In genomic region chrX:31608651-31609050, GRCh38 we compare ENCODE assay signal across 13 cellular contexts.
DNase-seq lines count a peak whose midpoint lies in the region; ATAC-seq and TF ChIP-seq lines count a peak whose summit lies in the region.
"Had no signal": no experiment of that assay in that cellular context is flagged by ENCODE, and none has a peak within 500 bp of the region (broad histone marks: within the 10 kb centered on the region; RNA-seq: fewer than 3 reads in every experiment).

No MANE protein-coding gene starts in this region.

- WGBS in mammary epithelial cell (ENCODE audit: low coverage, missing lambda C conversion rate) = 86% methylated on average over 2 of the region's 2 CpGs

- H3K9me3 ChIP-seq in mammary epithelial cell (replicated peaks; ENCODE audit: insufficient read depth, low read length) = no peaks in the 10 kb centered on the region
- H3K9me3 ChIP-seq: BE2C had no signal

- intact Hi-C loops in mammary epithelial cell (cut with micrococcal nuclease) = loop anchor here (1.0 to 5.0 kb wide), 3 partner anchors 311 to 394 kb away; no protein-coding TSS in a partner anchor

- TSS peak; percentile 67 for BruUV-seq in mammary epithelial cell (replicated peaks; lab: Mats Ljungman, UMichigan)

- H2AFZ ChIP-seq in mammary epithelial cell (ENCODE audit: low read depth, low read length) = peak overlapping the region; percentile 70

- no peaks in the 10 kb centered on the region for H3K27me3 ChIP-seq in mammary epithelial cell (ENCODE audit: insufficient read depth, low read length)
- H3K27me3 ChIP-seq: BE2C had no signal

- H3K4me3 ChIP-seq in mammary epithelial cell (replicated peaks in 1 of 3; ENCODE audit: insufficient read depth in 1 of 3, low read depth in 2 of 3, low read length in 3 of 3) = no peak overlapping the region

- no peaks in the 10 kb centered on the region for H3K36me3 ChIP-seq in mammary epithelial cell (ENCODE audit: insufficient read depth, low read length)
- H3K36me3 ChIP-seq: BE2C had no signal

- in situ Hi-C loops in mammary epithelial cell (cut with MboI; ENCODE audit: low sequenced_read_pairs in 2 of 2) = loop anchor here in 1 of 2 donors (10.0 kb wide), 1 partner anchor 384 kb away; no protein-coding TSS in a partner anchor

- no peaks in the 10 kb centered on the region for H4K20me1 ChIP-seq in mammary epithelial cell (ENCODE audit: insufficient read depth, low read length)

- ATAC-seq in omental fat pad (ENCODE audit: low FRiP score) = no peak
- ATAC-seq: CD8-positive, alpha-beta T cell had no signal

- peak overlapping the region; percentile 89 for H3K27ac ChIP-seq in mammary epithelial cell (ENCODE audit: insufficient read depth, low read depth, low read length)

- CTCF ChIA-PET in mammary epithelial cell (lab: Charles Lee; ENCODE audit: low non-redundant PET) = no interaction called here

- TF ChIP-seq CTCF in mammary epithelial cell (conservative IDR thresholded peaks at IDR 0.05 in 1 of 2, IDR thresholded peaks at IDR 0.05 in 1 of 2; ENCODE audit: extremely low read depth in 1 of 2, insufficient read depth in 1 of 2, low read depth in 1 of 2, low read length in 2 of 2) (no peak), omental fat pad (IDR thresholded peaks at IDR 0.05) (no peak)

- H3K4me1 ChIP-seq in mammary epithelial cell (ENCODE audit: insufficient read depth, low read length) = peaks cover 20% of the 10 kb centered on the region
- H3K4me1 ChIP-seq: BE2C had no signal

- dilution Hi-C loops in mammary epithelial cell (cut with HindIII; ENCODE audit: low sequenced_read_pairs) = no loop called here

- DNase-seq in HT1080 (ENCODE audit: low read depth) = peak; percentile 1
- DNase-seq in mammary epithelial cell = no peak
- DNase-seq in iris pigment epithelial cell (ENCODE audit: low read depth) = peak; percentile 3
- peak; percentile 24 for DNase-seq in renal cortical epithelial cell (ENCODE audit: low read depth)
- DNase-seq in NCI-H2107 (lab: John Stamatoyannopoulos, UW) = no peak
- DNase-seq in omental fat pad (ENCODE audit: low spot score) = no peak
- DNase-seq in NCI-H187 treated with DMSO at 0.1 percent for 48 hours (lab: John Stamatoyannopoulos, UW) = no peak
- DNase-seq: BE2C; CD8-positive, alpha-beta T cell; Kasumi-1; NCI-H1930; NCI-H2171 treated with DMSO at 0.1 percent for 48 hours; NCI-H524 had no signal

- H3K9ac ChIP-seq in mammary epithelial cell (ENCODE audit: insufficient read depth, low read length) = peak overlapping the region; percentile 2

- H3K79me2 ChIP-seq in mammary epithelial cell (ENCODE audit: insufficient read depth, low read length) = no peaks in the 10 kb centered on the region

- peak overlapping the region; percentile 32 for H3K4me2 ChIP-seq in mammary epithelial cell (ENCODE audit: insufficient read depth, low read depth, low read length)

Comparison
In these comparisons a context has a peak if more than half of its experiments do, and no peak if none do; other contexts are left out.
1. DNase-seq: peak in HT1080 (single experiment), iris pigment epithelial cell (single experiment) and renal cortical epithelial cell (single experiment); none in mammary epithelial cell (single experiment), NCI-H2107 (single experiment), omental fat pad (single experiment) and NCI-H187 treated with DMSO at 0.1 percent for 48 hours (single experiment).